ENCODE assay signal across 22 cellular contexts in genomic region chr7:9711259-9711658, GRCh38.
"Had no signal": no experiment of that assay in that cellular context is flagged by ENCODE, and none has a peak within 500 bp of the region (broad histone marks: within the 10 kb centered on the region; RNA-seq: fewer than 3 reads in every experiment).

No MANE protein-coding gene starts in this region.

- H3K9me3 Mint-ChIP-seq: activated naive CD8-positive, alpha-beta T cell treated with anti-CD3 and anti-CD28 coated beads for 36 hours; WTC11 had no signal

- H3K4me1 Mint-ChIP-seq: activated naive CD8-positive, alpha-beta T cell treated with anti-CD3 and anti-CD28 coated beads for 36 hours had no signal

- H3K36me3 ChIP-seq: breast epithelium, lower lobe of right lung, spleen, upper lobe of left lung had no signal

- H3K27me3 Mint-ChIP-seq: activated naive CD8-positive, alpha-beta T cell treated with anti-CD3 and anti-CD28 coated beads for 36 hours had no signal

- H3K4me3 Mint-ChIP-seq: activated naive CD8-positive, alpha-beta T cell treated with anti-CD3 and anti-CD28 coated beads for 36 hours; activated T-cell treated with anti-CD3 and anti-CD28 coated beads, Interleukin-2, amount 50 U/mL, for 4 hours; WTC11 had no signal

- H3K27ac ChIP-seq: breast epithelium, lower lobe of right lung, spleen, upper lobe of left lung had no signal

- H3K27ac Mint-ChIP-seq: activated naive CD8-positive, alpha-beta T cell treated with anti-CD3 and anti-CD28 coated beads for 36 hours; WTC11 had no signal

- H3K4me1 ChIP-seq: breast epithelium, lower lobe of right lung, spleen, upper lobe of left lung had no signal

- H3K36me3 Mint-ChIP-seq: activated naive CD8-positive, alpha-beta T cell treated with anti-CD3 and anti-CD28 coated beads for 36 hours; WTC11 had no signal

- DNase-seq: activated CD4-positive, alpha-beta T cell treated with anti-CD3 and anti-CD28 coated beads, Interleukin-2, amount 50 U/mL, for 4 hours; activated CD8-positive, alpha-beta memory T cell treated with anti-CD3 and anti-CD28 coated beads, Interleukin-2, amount 50 U/mL, for 48 hours; activated naive CD4-positive, alpha-beta T cell treated with Interleukin-2 at 50 U/mL for 16 hours; activated naive CD8-positive, alpha-beta T cell treated with anti-CD3 and anti-CD28 coated beads for 36 hours; activated T-cell treated with anti-CD3 and anti-CD28 coated beads, Interleukin-2, amount 50 U/mL, for 4 hours; amniotic stem cell; cerebellar nuclear complex; cortex of kidney; erythroblast; foreskin fibroblast; lower lobe of right lung; mesendoderm; mucosa of descending colon; occipital lobe; spleen; stimulated activated CD4-positive, alpha-beta T cell treated with anti-CD3 and anti-CD28 coated beads, Interleukin-4, amount 100 ng/mL, for 24 hours; stimulated activated naive CD4-positive, alpha-beta T cell treated with Interleukin-2 at 50 U/mL for 16 hours; T-helper 1 cell; upper lobe of left lung had no signal

- H3K27me3 ChIP-seq: breast epithelium, spleen, upper lobe of left lung had no signal

- H3K4me3 ChIP-seq: breast epithelium, lower lobe of right lung, mucosa of descending colon, spleen, upper lobe of left lung had no signal

- H3K9me3 ChIP-seq: breast epithelium, lower lobe of right lung, spleen, upper lobe of left lung had no signal

- ATAC-seq: activated T-cell treated with anti-CD3 and anti-CD28 coated beads, Interleukin-2, amount 50 U/mL, for 4 hours; left lobe of liver; lower lobe of right lung; mucosa of descending colon; WTC11 had no signal
